Comparison of ENCODE assay signal across 15 cellular contexts in genomic region chr18:34514238-34514637, GRCh38.
A peak's percentile ranks its signal among the peaks of the same experiment; 100 is the strongest.
DNase-seq lines count a peak whose midpoint lies in the region; ATAC-seq and TF ChIP-seq lines count a peak whose summit lies in the region.
"Had no signal": no experiment of that assay in that cellular context is flagged by ENCODE, and none has a peak within 500 bp of the region (broad histone marks: within the 10 kb centered on the region; RNA-seq: fewer than 3 reads in every experiment).

No MANE protein-coding gene starts in this region.

- in situ Hi-C loops in mammary epithelial cell (cut with MboI; ENCODE audit: low sequenced_read_pairs in 2 of 2) = no loop called here

- ATAC-seq in GM18858 (IDR thresholded peaks at IDR 0.05; ENCODE audit: unreplicated experiment) (no peak), GM21528 (IDR thresholded peaks at IDR 0.05; ENCODE audit: low FRiP score, unreplicated experiment) (no peak)
- ATAC-seq: GM12878 had no signal

- no peaks in the 10 kb centered on the region for H3K27me3 Mint-ChIP-seq in MCF 10A (ENCODE audit: insufficient read depth, unreplicated experiment)

- H3K4me1 ChIP-seq in mammary epithelial cell (ENCODE audit: insufficient read depth, low read length) = no peaks in the 10 kb centered on the region

- CTCF ChIA-PET in mammary epithelial cell (lab: Charles Lee; ENCODE audit: low non-redundant PET) = interaction anchor here (0.6 kb wide), 1 partner anchor 14 kb away, joined by 4 read pairs; no protein-coding TSS in a partner anchor
- CTCF ChIA-PET in MCF 10A (lab: Yijun Ruan, JAX) = no interaction called here

- no peak overlapping the region for H3K9ac ChIP-seq in mammary epithelial cell (ENCODE audit: insufficient read depth, low read length)
- H3K9ac ChIP-seq: BLaER1 treated with 17β-estradiol and CSF1 and Interleukin-3, amounts not matched to agents 10 nM and 100 nM had no signal

- no peak overlapping the region for H3K27ac ChIP-seq in mammary epithelial cell (ENCODE audit: insufficient read depth, low read depth, low read length)
- H3K27ac ChIP-seq: BLaER1 treated with 17β-estradiol and CSF1 and Interleukin-3, amounts not matched to agents 10 nM and 100 nM had no signal

- no peaks in the 10 kb centered on the region for H3K9me3 ChIP-seq in mammary epithelial cell (replicated peaks; ENCODE audit: insufficient read depth, low read length)

- no peaks in the 10 kb centered on the region for H3K36me3 Mint-ChIP-seq in MCF 10A (ENCODE audit: insufficient read depth, unreplicated experiment)

- TF ChIP-seq CTCF in mammary epithelial cell (conservative IDR thresholded peaks at IDR 0.05 in 1 of 2, IDR thresholded peaks at IDR 0.05 in 1 of 2; ENCODE audit: extremely low read depth in 1 of 2, insufficient read depth in 1 of 2, low read depth in 1 of 2, low read length in 2 of 2) (no peak), MCF 10A (IDR thresholded peaks at IDR 0.05; ENCODE audit: unreplicated experiment) (no peak), epithelial cell of esophagus (IDR thresholded peaks at IDR 0.05; ENCODE audit: insufficient read depth, low read depth, low read length, missing control alignments) (no peak)

- H3K4me1 Mint-ChIP-seq in MCF 10A (ENCODE audit: insufficient read depth, unreplicated experiment) = no peaks in the 10 kb centered on the region

- POLR2A ChIA-PET in MCF 10A (lab: Yijun Ruan, JAX) = no interaction called here

- H3K36me3 ChIP-seq in mammary epithelial cell (ENCODE audit: insufficient read depth, low read length) = no peaks in the 10 kb centered on the region

- H3K9me3 Mint-ChIP-seq in MCF 10A (ENCODE audit: unreplicated experiment) = peaks cover 37% of the 10 kb centered on the region

- no peak overlapping the region for H2AFZ ChIP-seq in mammary epithelial cell (ENCODE audit: low read depth, low read length)

- DNase-seq in mammary epithelial cell (peak; percentile 82), MCF 10A (ENCODE audit: unreplicated experiment) (no peak), epithelial cell of esophagus (ENCODE audit: low read depth) (peak; percentile 69), kidney glomerular epithelial cell (lab: John Stamatoyannopoulos, UW) (peak; percentile 41), stromal cell of bone marrow (ENCODE audit: low read depth) (peak; percentile 18), NCI-H69 (lab: John Stamatoyannopoulos, UW) (no peak)
- DNase-seq: 8988T, GOT3, MM.1S, NCI-H1105, NCI-H187 treated with DMSO at 0.1 percent for 48 hours had no signal

- dilution Hi-C loops in mammary epithelial cell (cut with HindIII; ENCODE audit: low sequenced_read_pairs) = loop anchor here (5.0 kb wide), 1 partner anchor 67 kb away; no protein-coding TSS in a partner anchor

- BruUV-seq in mammary epithelial cell (replicated peaks; lab: Mats Ljungman, UMichigan) = no TSS peak
- no TSS peak for BruUV-seq in MCF 10A (replicated peaks; lab: Mats Ljungman, UMichigan)

- WGBS in mammary epithelial cell (ENCODE audit: low coverage, missing lambda C conversion rate) = 83% methylated on average over 1 of the region's 1 CpG

- no peaks in the 10 kb centered on the region for H3K79me2 ChIP-seq in mammary epithelial cell (ENCODE audit: insufficient read depth, low read length)

- H3K4me3 ChIP-seq in mammary epithelial cell (replicated peaks in 1 of 3; ENCODE audit: insufficient read depth in 1 of 3, low read depth in 2 of 3, low read length in 3 of 3) (no peak overlapping the region), epithelial cell of esophagus (ENCODE audit: low read length) (no peak overlapping the region)
- H3K4me3 ChIP-seq: BLaER1 treated with 17β-estradiol and CSF1 and Interleukin-3, amounts not matched to agents 10 nM and 100 nM; GM12878 had no signal

- H3K27me3 ChIP-seq in mammary epithelial cell (ENCODE audit: insufficient read depth, low read length) = no peaks in the 10 kb centered on the region
- H3K27me3 ChIP-seq: BLaER1 treated with 17β-estradiol and CSF1 and Interleukin-3, amounts not matched to agents 10 nM and 100 nM had no signal

- H3K4me3 Mint-ChIP-seq in MCF 10A (ENCODE audit: unreplicated experiment) = no peak overlapping the region

- H3K27ac Mint-ChIP-seq in MCF 10A (ENCODE audit: low read depth, unreplicated experiment) = no peak overlapping the region

- intact Hi-C loops in mammary epithelial cell (cut with micrococcal nuclease) (no loop called here), MCF 10A (cut with micrococcal nuclease) (no loop called here)

- H4K20me1 ChIP-seq in mammary epithelial cell (ENCODE audit: insufficient read depth, low read length) = no peaks in the 10 kb centered on the region

- no peak overlapping the region for H3K4me2 ChIP-seq in mammary epithelial cell (ENCODE audit: insufficient read depth, low read depth, low read length)
- H3K4me2 ChIP-seq: BLaER1 treated with 17β-estradiol and CSF1 and Interleukin-3, amounts not matched to agents 10 nM and 100 nM had no signal

Comparison
In these comparisons a context has a peak if more than half of its experiments do, and no peak if none do; other contexts are left out.
1. DNase-seq: peak in mammary epithelial cell (single experiment), epithelial cell of esophagus (single experiment), kidney glomerular epithelial cell (single experiment) and stromal cell of bone marrow (single experiment); none in MCF 10A (single experiment) and NCI-H69 (single experiment).